In the genomic region with DNA sequence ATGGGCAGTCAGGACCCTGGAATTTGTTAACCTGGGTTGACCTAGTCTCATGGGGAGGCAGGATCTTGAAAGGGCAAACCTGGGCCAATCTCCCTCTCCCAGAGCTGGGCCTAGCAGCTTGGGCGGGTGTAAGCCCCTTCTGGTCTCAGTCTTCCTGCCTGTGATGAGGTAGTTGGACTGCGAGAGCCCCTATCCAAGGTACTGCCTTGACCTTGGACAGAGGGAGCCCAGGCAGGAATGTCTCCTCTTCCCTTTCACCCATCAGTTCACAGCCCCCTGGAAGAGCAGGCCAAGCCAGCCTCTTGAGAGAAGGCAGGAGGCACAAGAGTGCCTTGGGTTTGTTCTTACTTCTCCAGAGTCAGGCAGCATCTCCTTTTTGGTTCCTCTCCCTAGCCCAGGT, we compare ENCODE assay signal across 22 cellular contexts. TPM values are rescaled to one million over a fixed set of nuclear protein-coding genes. Genes with fewer than 3 reads are reported as not detected.
DNase-seq lines count a peak whose midpoint lies in the region; ATAC-seq, FAIRE-seq and TF ChIP-seq lines count a peak whose summit lies in the region.
"Had no signal": no experiment of that assay in that cellular context is flagged by ENCODE, and none has a peak within 500 bp of the region (broad histone marks: within the 10 kb centered on the region; RNA-seq: fewer than 3 reads in every experiment).

No MANE protein-coding gene starts in this region.

- H3K36me3 ChIP-seq in HepG2 (replicated peaks in 1 of 2; ENCODE audit: control insufficient read depth in 1 of 2, insufficient read depth in 2 of 2, low read length in 2 of 2) (no peaks in the 10 kb centered on the region), right lobe of liver (no peaks in the 10 kb centered on the region), endodermal cell (ENCODE audit: control insufficient read depth, insufficient read depth, low read length) (no peaks in the 10 kb centered on the region), osteoblast (ENCODE audit: insufficient read depth, low read length) (no peaks in the 10 kb centered on the region), gastrocnemius medialis (no peaks in the 10 kb centered on the region)
- H3K36me3 ChIP-seq in CD4-positive, alpha-beta memory T cell (ENCODE audit: insufficient read depth, low read length), result no peaks in the 10 kb centered on the region
- H3K36me3 ChIP-seq: BE2C had no signal

- BruUV-seq in HepG2 (replicated peaks; lab: Mats Ljungman, UMichigan), result no TSS peak

- ATAC-seq in HepG2 (no peak), right lobe of liver (no peak), gastrocnemius medialis (no peak), HG03196 (IDR thresholded peaks at IDR 0.05; ENCODE audit: unreplicated experiment) (no peak)
- ATAC-seq: A549; CD8-positive, alpha-beta T cell had no signal

- WGBS in HepG2 (ENCODE audit: low lambda C conversion rate), result no CpG with 5 or more reads among the region's 2 CpGs
- no CpG with 5 or more reads among the region's 2 CpGs for WGBS in right lobe of liver (ENCODE audit: insufficient coverage, low coverage, low lambda C conversion rate, missing lambda C conversion rate)
- 71 to 98% methylated on average over 1 to 2 of the region's 2 CpGs for WGBS in endodermal cell (ENCODE audit: insufficient coverage in 1 of 2, insufficient read length in 1 of 2), 2 experiments

- no peak overlapping the region for H3K4me3 Mint-ChIP-seq in endodermal cell
- no peak overlapping the region for H3K4me3 Mint-ChIP-seq in CD4-positive, alpha-beta memory T cell
- H3K4me3 Mint-ChIP-seq: CD8-positive, alpha-beta T cell; IgD-negative memory B cell had no signal

- TF ChIP-seq EP300 in HepG2 (IDR thresholded peaks at IDR 0.05; ENCODE audit: low read depth in 2 of 2, low read length in 2 of 2) (no peak), HepG2 (CRISPR knock-in tag; IDR thresholded peaks at IDR 0.05; ENCODE audit: borderline replicate concordance) (no peak)

- no peaks in the 10 kb centered on the region for H3K36me3 Mint-ChIP-seq in endodermal cell (ENCODE audit: low read depth)
- no peaks in the 10 kb centered on the region for H3K36me3 Mint-ChIP-seq in CD4-positive, alpha-beta memory T cell
- H3K36me3 Mint-ChIP-seq: CD8-positive, alpha-beta T cell; IgD-negative memory B cell had no signal

- H4K20me1 ChIP-seq in HepG2 (ENCODE audit: insufficient read depth, low read length) (no peaks in the 10 kb centered on the region), osteoblast (ENCODE audit: insufficient read depth, low read length) (no peaks in the 10 kb centered on the region)

- no peak overlapping the region for H3K27ac Mint-ChIP-seq in endodermal cell
- H3K27ac Mint-ChIP-seq in CD4-positive, alpha-beta memory T cell, result no peak overlapping the region
- H3K27ac Mint-ChIP-seq: CD8-positive, alpha-beta T cell; IgD-negative memory B cell had no signal

- TF ChIP-seq POLR2A in HepG2 (IDR thresholded peaks at IDR 0.05; ENCODE audit: insufficient read depth in 1 of 2, low read depth in 2 of 2, low read length in 2 of 2) (no peak), right lobe of liver (IDR thresholded peaks at IDR 0.05) (no peak), gastrocnemius medialis (IDR thresholded peaks at IDR 0.05) (no peak)

- H3K9ac ChIP-seq in HepG2 (ENCODE audit: insufficient read depth, low read depth, low read length) (no peak overlapping the region), endodermal cell (ENCODE audit: extremely low read depth, low read length, poor library complexity, severe bottlenecking) (no peak overlapping the region)

- H3K79me2 ChIP-seq in HepG2 (ENCODE audit: insufficient read depth, low read length) (no peaks in the 10 kb centered on the region), osteoblast (ENCODE audit: insufficient read depth, low read length) (no peaks in the 10 kb centered on the region)

- DNase-seq in HepG2 (ENCODE audit: low spot score), result no peak
- no peak for DNase-seq in right lobe of liver
- peak; percentile 58 for DNase-seq in endodermal cell
- DNase-seq in osteoblast (ENCODE audit: insufficient read length, low spot score, missing footprints), result peak; percentile 27
- no peak for DNase-seq in gastrocnemius medialis
- DNase-seq in CD4-positive, alpha-beta memory T cell, result no peak
- DNase-seq: BE2C; CD8-positive, alpha-beta T cell; COR-L47; DMS153; DMS79 treated with DMSO at 0.1 percent for 48 hours; EL had no signal

- intact Hi-C loops in HepG2 (cut with micrococcal nuclease; ENCODE audit: unreplicated experiment), result no loop called here
- intact Hi-C loops in right lobe of liver (cut with DNase I), result no loop called here
- intact Hi-C loops in gastrocnemius medialis (cut with DNase I; ENCODE audit: low total_unique reads), result no loop called here
- intact Hi-C loops in CD4-positive, alpha-beta memory T cell (cut with micrococcal nuclease), result no loop called here

- no peaks in the 10 kb centered on the region for H3K9me3 Mint-ChIP-seq in endodermal cell
- H3K9me3 Mint-ChIP-seq in CD4-positive, alpha-beta memory T cell, result no peaks in the 10 kb centered on the region
- H3K9me3 Mint-ChIP-seq: CD8-positive, alpha-beta T cell; IgD-negative memory B cell had no signal

- TF ChIP-seq CTCF in HepG2 (CRISPR knock-in tag; IDR thresholded peaks at IDR 0.05) (no peak), right lobe of liver (IDR thresholded peaks at IDR 0.05) (no peak), endodermal cell (conservative IDR thresholded peaks at IDR 0.05) (no peak), osteoblast (IDR thresholded peaks at IDR 0.05; ENCODE audit: extremely low read depth, low read depth, low read length) (no peak), gastrocnemius medialis (IDR thresholded peaks at IDR 0.05 in 4 of 5, conservative IDR thresholded peaks at IDR 0.05 in 1 of 5) (no peak)

- H3K27me3 ChIP-seq in HepG2 (ENCODE audit: control insufficient read depth in 1 of 2, insufficient read depth in 2 of 2, low read length in 2 of 2) (peaks cover 9 to 21% of the 10 kb centered on the region in 2 experiments; a peak in 4 of 5 replicates), right lobe of liver (no peaks in the 10 kb centered on the region), endodermal cell (ENCODE audit: control insufficient read depth, insufficient read depth, low read length, poor library complexity, severe bottlenecking) (no peaks in the 10 kb centered on the region), osteoblast (ENCODE audit: insufficient read depth, low read length) (peaks cover 11% of the 10 kb centered on the region), gastrocnemius medialis (no peaks in the 10 kb centered on the region)
- no peaks in the 10 kb centered on the region for H3K27me3 ChIP-seq in CD4-positive, alpha-beta memory T cell (ENCODE audit: insufficient read depth, low read length)
- H3K27me3 ChIP-seq: BE2C had no signal

- H3K4me1 ChIP-seq in HepG2 (ENCODE audit: insufficient read depth, low read length) (peaks cover 27% of the 10 kb centered on the region), right lobe of liver (no peaks in the 10 kb centered on the region), endodermal cell (ENCODE audit: control insufficient read depth, insufficient read depth, low read length) (peaks cover 30% of the 10 kb centered on the region), osteoblast (ENCODE audit: insufficient read depth, low read length) (no peaks in the 10 kb centered on the region), gastrocnemius medialis (peaks cover 0 to 2% of the 10 kb centered on the region in 2 donors)
- no peaks in the 10 kb centered on the region for H3K4me1 ChIP-seq in CD4-positive, alpha-beta memory T cell (ENCODE audit: insufficient read depth, low read length)

- no peak for FAIRE-seq in HepG2 (lab: Jason Lieb, UNC)
- FAIRE-seq: A549, D721Med, G401.6, GM12891, GM19239, H54 had no signal

- TF ChIP-seq RAD21 in HepG2 (CRISPR knock-in tag; IDR thresholded peaks at IDR 0.05), result no peak

- H3K4me3 ChIP-seq in HepG2 (replicated peaks in 1 of 3; ENCODE audit: insufficient read depth in 1 of 3, low read depth in 2 of 3, low read length in 3 of 3), result no peak overlapping the region
- no peak overlapping the region for H3K4me3 ChIP-seq in right lobe of liver
- no peak overlapping the region for H3K4me3 ChIP-seq in endodermal cell (ENCODE audit: low read length)
- H3K4me3 ChIP-seq in osteoblast (ENCODE audit: insufficient read depth, low read length), result no peak overlapping the region
- H3K4me3 ChIP-seq in gastrocnemius medialis, result no peak overlapping the region
- H3K4me3 ChIP-seq in CD4-positive, alpha-beta memory T cell (ENCODE audit: low read length in 2 of 2), result no peak overlapping the region
- H3K4me3 ChIP-seq: A549 had no signal

- peaks cover 32% of the 10 kb centered on the region for H3K4me1 Mint-ChIP-seq in endodermal cell
- no peaks in the 10 kb centered on the region for H3K4me1 Mint-ChIP-seq in CD4-positive, alpha-beta memory T cell
- H3K4me1 Mint-ChIP-seq: IgD-negative memory B cell had no signal

- H3K9me3 ChIP-seq in HepG2 (ENCODE audit: low read length), result no peaks in the 10 kb centered on the region
- H3K9me3 ChIP-seq in right lobe of liver, result no peaks in the 10 kb centered on the region
- no peaks in the 10 kb centered on the region for H3K9me3 ChIP-seq in endodermal cell (ENCODE audit: control insufficient read depth, low read length)
- H3K9me3 ChIP-seq in osteoblast (ENCODE audit: low read depth, low read length), result no peaks in the 10 kb centered on the region
- no peaks in the 10 kb centered on the region for H3K9me3 ChIP-seq in gastrocnemius medialis
- no peaks in the 10 kb centered on the region for H3K9me3 ChIP-seq in CD4-positive, alpha-beta memory T cell (ENCODE audit: control insufficient read depth in 1 of 2, low read length in 2 of 2)
- H3K9me3 ChIP-seq: A549, BE2C had no signal

- CTCF ChIA-PET in HepG2 (lab: Yijun Ruan, JAX; ENCODE audit: low intra/inter-chr PET ratio, low total read pairs), result no interaction called here
- CTCF ChIA-PET in CD4-positive, alpha-beta memory T cell (lab: Charles Lee; ENCODE audit: partially characterized antibody), result interaction anchor here (2.6 kb wide), 1 partner anchor 10 kb away, joined by 14 read pairs; no protein-coding TSS in a partner anchor

- H3K27ac ChIP-seq in HepG2 (ENCODE audit: extremely low read length, insufficient read depth, low read length) (no peak overlapping the region), right lobe of liver (no peak overlapping the region), endodermal cell (ENCODE audit: low read depth, low read length) (no peak overlapping the region), osteoblast (ENCODE audit: low read depth, low read length) (no peak overlapping the region), gastrocnemius medialis (no peak overlapping the region)
- H3K27ac ChIP-seq in CD4-positive, alpha-beta memory T cell (ENCODE audit: low read depth, low read length), result no peak overlapping the region
- H3K27ac ChIP-seq: A549, C4-2B had no signal

- POLR2A ChIA-PET in HepG2 (lab: Yijun Ruan, JAX), result interaction anchor here (1.4 kb wide), 1 partner anchor 37 kb away, joined by 3 read pairs; no protein-coding TSS in a partner anchor
- POLR2A ChIA-PET in CD4-positive, alpha-beta memory T cell (lab: Charles Lee; ENCODE audit: partially characterized antibody), result no interaction called here

- H3K27me3 Mint-ChIP-seq in endodermal cell (ENCODE audit: insufficient read depth), result no peaks in the 10 kb centered on the region
- H3K27me3 Mint-ChIP-seq in CD4-positive, alpha-beta memory T cell, result no peaks in the 10 kb centered on the region

- no peak overlapping the region for H3K4me2 ChIP-seq in HepG2 (ENCODE audit: low read depth, low read length)
- no peak overlapping the region for H3K4me2 ChIP-seq in osteoblast (ENCODE audit: insufficient read depth, low read length)
- H3K4me2 ChIP-seq: A549 had no signal

- H2AFZ ChIP-seq in HepG2 (ENCODE audit: low read length), result no peak overlapping the region
- H2AFZ ChIP-seq in osteoblast (ENCODE audit: low read length), result no peak overlapping the region

- in situ Hi-C loops in HepG2 (cut with HindIII; ENCODE audit: extremely low pct_ligation_motif_present, low pct_unique_long_range_greater_than_20kb) (no loop called here), gastrocnemius medialis (cut with MboI; ENCODE audit: low sequenced_read_pairs in 4 of 4) (no loop called here)

RNA-seq across cellular contexts. Expression of a gene that starts 24.7 kb away (rescaled TPM):
- 3.6 and 7.6 TPM in 2 replicates for total RNA-seq in HepG2 (2016; rRNA removed; fragmentation: Illumina TruSeq; extraction: Trizol)
- total RNA-seq in HepG2 (2016; cell fraction: cytosol; rRNA removed; fragmentation: Illumina TruSeq; extraction: Trizol; ENCODE audit: low read depth), result 1.5 and 1.7 TPM in 2 replicates
- total RNA-seq in HepG2 (2016; cell fraction: insoluble cytoplasmic fraction; rRNA removed; fragmentation: Illumina TruSeq; extraction: Trizol), result 3.6 and 8.8 TPM in 2 replicates
- 4.9 and 5.4 TPM in 2 replicates for total RNA-seq in HepG2 (2016; cell fraction: membrane; rRNA removed; fragmentation: Illumina TruSeq; extraction: Trizol)
- total RNA-seq in HepG2 (2016; cell fraction: nucleus; rRNA removed; fragmentation: Illumina TruSeq; extraction: Trizol), result 8.8 and 9.1 TPM in 2 replicates
- 14.8 and 17.2 TPM in 2 replicates for polyA plus RNA-seq in HepG2 (2011; rRNA removed)
- 13.5 and 13.7 TPM in 2 replicates for polyA plus RNA-seq in HepG2 (2011; cell fraction: cytosol; rRNA removed)
- 22.1 and 33.2 TPM in 2 replicates for polyA plus RNA-seq in HepG2 (2011; cell fraction: nucleus; rRNA removed)
- polyA plus RNA-seq in HepG2 (2012), result 9.5 and 12.9 TPM in 2 replicates
- polyA plus RNA-seq in HepG2 (2016; cell fraction: cytosol; fragmentation: Illumina TruSeq; extraction: Trizol; ENCODE audit: low read depth), result 2.0 and 2.5 TPM in 2 replicates
- 6.6 and 7.1 TPM in 2 replicates for polyA plus RNA-seq in HepG2 (2016; cell fraction: insoluble cytoplasmic fraction; fragmentation: Illumina TruSeq; extraction: Trizol; ENCODE audit: low read depth)
- polyA plus RNA-seq in HepG2 (2016; cell fraction: membrane; fragmentation: Illumina TruSeq; extraction: Trizol; ENCODE audit: low read depth), result 5.8 and 6.2 TPM in 2 replicates
- polyA plus RNA-seq in HepG2 (2016; cell fraction: nucleus; fragmentation: Illumina TruSeq; extraction: Trizol; ENCODE audit: insufficient read depth, low read depth), result 22.2 and 24.9 TPM in 2 replicates
- 63.3 and 65.7 TPM in 2 replicates for polyA minus RNA-seq in HepG2 (2011; rRNA and poly(A)+ RNA removed; ENCODE audit: low replicate concordance)
- 14.4 and 15.7 TPM in 2 replicates for polyA minus RNA-seq in HepG2 (2011; cell fraction: cytosol; rRNA and poly(A)+ RNA removed)
- polyA minus RNA-seq in HepG2 (2011; cell fraction: nucleus; rRNA and poly(A)+ RNA removed), result 7.2 and 9.3 TPM in 2 replicates
- 1 to 10 TPM; 1.2 to 5.9 (median 4.2) TPM for total RNA-seq in right lobe of liver
- polyA plus RNA-seq in PFSK-1 (2012; ENCODE audit: insufficient read length, low read depth), result 84.4 TPM
- 10 to 100 TPM; 44.8 to 63.2 TPM for total RNA-seq in endodermal cell
- 32.1 TPM for polyA plus RNA-seq in endodermal cell (2013, experiment 1 of 2)
- 33.4 TPM for polyA plus RNA-seq in endodermal cell (2013, experiment 2 of 2)
- total RNA-seq in osteoblast, result 5.1 and 16.5 TPM in 2 replicates
- 10 to 100 TPM in 1 of 4 donors, 1 to 10 TPM in 3; 5.2 to 40.1 (median 7.5) TPM for total RNA-seq in gastrocnemius medialis
- not detected for total RNA-seq in CD4-positive, alpha-beta memory T cell
- not detected for polyA plus RNA-seq in CD4-positive, alpha-beta memory T cell
- polyA plus RNA-seq: IgD-negative memory B cell had no signal

RNA-seq across cellular contexts. Expression of a gene that starts 41.7 kb away (rescaled TPM):
- total RNA-seq in HepG2 (2016; rRNA removed; fragmentation: Illumina TruSeq; extraction: Trizol), result 65.0 and 106 TPM in 2 replicates
- 28.2 and 29.4 TPM in 2 replicates for total RNA-seq in HepG2 (2016; cell fraction: cytosol; rRNA removed; fragmentation: Illumina TruSeq; extraction: Trizol; ENCODE audit: low read depth)
- total RNA-seq in HepG2 (2016; cell fraction: insoluble cytoplasmic fraction; rRNA removed; fragmentation: Illumina TruSeq; extraction: Trizol), result 57.8 and 102 TPM in 2 replicates
- total RNA-seq in HepG2 (2016; cell fraction: membrane; rRNA removed; fragmentation: Illumina TruSeq; extraction: Trizol), result 21.6 and 27.7 TPM in 2 replicates
- 176 and 216 TPM in 2 replicates for total RNA-seq in HepG2 (2016; cell fraction: nucleus; rRNA removed; fragmentation: Illumina TruSeq; extraction: Trizol)
- polyA plus RNA-seq in HepG2 (2011; rRNA removed), result 204 and 254 TPM in 2 replicates
- polyA plus RNA-seq in HepG2 (2011; cell fraction: cytosol; rRNA removed), result 65.2 and 69.9 TPM in 2 replicates
- polyA plus RNA-seq in HepG2 (2011; cell fraction: nucleus; rRNA removed), result 615 and 653 TPM in 2 replicates
- polyA plus RNA-seq in HepG2 (2012), result 78.9 and 117 TPM in 2 replicates
- polyA plus RNA-seq in HepG2 (2016; cell fraction: cytosol; fragmentation: Illumina TruSeq; extraction: Trizol; ENCODE audit: low read depth), result 2.8 and 3.1 TPM in 2 replicates
- polyA plus RNA-seq in HepG2 (2016; cell fraction: insoluble cytoplasmic fraction; fragmentation: Illumina TruSeq; extraction: Trizol; ENCODE audit: low read depth), result 44.4 and 46.1 TPM in 2 replicates
- polyA plus RNA-seq in HepG2 (2016; cell fraction: membrane; fragmentation: Illumina TruSeq; extraction: Trizol; ENCODE audit: low read depth), result 4.0 and 7.3 TPM in 2 replicates
- polyA plus RNA-seq in HepG2 (2016; cell fraction: nucleus; fragmentation: Illumina TruSeq; extraction: Trizol; ENCODE audit: insufficient read depth, low read depth), result 371 and 412 TPM in 2 replicates
- polyA minus RNA-seq in HepG2 (2011; rRNA and poly(A)+ RNA removed; ENCODE audit: low replicate concordance), result 201 and 212 TPM in 2 replicates
- polyA minus RNA-seq in HepG2 (2011; cell fraction: cytosol; rRNA and poly(A)+ RNA removed), result 50.6 and 64.3 TPM in 2 replicates
- polyA minus RNA-seq in HepG2 (2011; cell fraction: nucleus; rRNA and poly(A)+ RNA removed), result 340 and 438 TPM in 2 replicates
- total RNA-seq in right lobe of liver, result 10 to 100 TPM; 42.1 to 62.4 (median 46.4) TPM
- polyA plus RNA-seq in PFSK-1 (2012; ENCODE audit: insufficient read length, low read depth), result 63.7 TPM
- 100 to 1,000 TPM; 153 to 166 TPM for total RNA-seq in endodermal cell
- polyA plus RNA-seq in endodermal cell (2013, experiment 1 of 2), result 243 TPM
- 213 TPM for polyA plus RNA-seq in endodermal cell (2013, experiment 2 of 2)
- total RNA-seq in osteoblast, result 148 and 150 TPM in 2 replicates
- total RNA-seq in gastrocnemius medialis, result 100 to 1,000 TPM in 1 of 4 donors, 10 to 100 TPM in 3; 41.1 to 108 (median 48.2) TPM
- 100 to 1,000 TPM; 377 to 385 TPM for total RNA-seq in CD4-positive, alpha-beta memory T cell
- polyA plus RNA-seq in CD4-positive, alpha-beta memory T cell, result 10 to 100 TPM; 16.7 to 47.9 TPM

Comparison
In these comparisons a context has a peak if more than half of its experiments do, and no peak if none do; other contexts are left out.
1. DNase-seq: peak in endodermal cell (single experiment) and osteoblast (single experiment); none in HepG2 (single experiment), right lobe of liver (0 of 3), gastrocnemius medialis (0 of 2) and CD4-positive, alpha-beta memory T cell (0 of 5).